ENCODE assay signal across 13 cellular contexts in the genomic region with DNA sequence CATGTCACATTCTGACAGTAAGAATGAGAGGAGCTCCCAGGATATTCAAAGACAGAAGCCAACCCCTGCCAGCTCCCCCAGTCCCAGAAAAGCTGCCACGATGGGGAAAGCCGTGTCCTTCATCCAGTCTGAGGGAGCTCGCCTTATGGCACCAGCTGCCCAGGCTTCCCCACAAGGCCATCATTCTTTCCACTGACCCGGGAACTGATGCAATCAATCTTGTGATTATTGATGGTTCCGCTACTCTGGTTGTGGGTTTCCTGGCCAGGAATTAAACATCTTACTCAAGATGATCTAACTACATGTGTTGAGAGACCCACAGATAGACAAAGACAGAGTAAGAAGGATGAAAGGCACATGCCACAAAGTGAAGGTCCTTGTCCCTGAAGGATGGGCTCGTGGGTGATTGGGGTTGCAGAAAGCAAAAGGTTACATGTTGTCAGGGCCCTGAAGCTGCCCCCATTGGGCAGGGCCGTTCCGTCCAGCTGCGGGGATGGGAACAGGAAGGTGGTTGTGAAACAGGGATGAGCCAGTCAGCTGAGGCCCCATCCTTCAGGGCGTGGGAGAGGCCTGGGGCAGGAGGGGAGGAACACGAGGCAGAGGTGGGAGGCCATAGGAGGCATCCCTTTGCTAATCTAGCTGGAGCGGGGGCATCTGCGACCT.
DNase-seq lines count a peak whose midpoint lies in the region; ATAC-seq, FAIRE-seq and TF ChIP-seq lines count a peak whose summit lies in the region.
"Had no signal": no experiment of that assay in that cellular context is flagged by ENCODE, and none has a peak within 500 bp of the region (broad histone marks: within the 10 kb centered on the region; RNA-seq: fewer than 3 reads in every experiment).

No MANE protein-coding gene starts in this region.

- H3K36me3 ChIP-seq in H1 (ENCODE audit: control insufficient read depth in 2 of 4, insufficient read depth in 4 of 4, low read length in 3 of 4) (no peaks in the 10 kb centered on the region), lung (ENCODE audit: control insufficient read depth in 2 of 2, insufficient read depth in 2 of 2, low read length in 2 of 2) (no peaks in the 10 kb centered on the region), upper lobe of left lung (no peaks in the 10 kb centered on the region), esophagus muscularis mucosa (no peaks in the 10 kb centered on the region)

- no peak overlapping the region for H3K4me2 ChIP-seq in H1 (ENCODE audit: insufficient read depth in 1 of 2, low read depth in 2 of 2, low read length in 2 of 2)

- no peak overlapping the region for H2AK5ac ChIP-seq in H1 (ENCODE audit: low read depth, low read length)

- intact Hi-C loops in esophagus muscularis mucosa (cut with DNase I), result no loop called here

- H3K23ac ChIP-seq in H1 (ENCODE audit: insufficient read length), result no peak overlapping the region

- H3K4me1 ChIP-seq in H1 (replicated peaks in 1 of 4; ENCODE audit: control insufficient read depth in 3 of 4, insufficient read depth in 4 of 4, low read length in 3 of 4) (no peaks in the 10 kb centered on the region; a peak in 1 of 7 replicates), lung (ENCODE audit: control insufficient read depth in 2 of 2, insufficient read depth in 2 of 2, low read length in 2 of 2) (peaks cover 0 to 3% of the 10 kb centered on the region in 2 donors), upper lobe of left lung (peaks cover 3 to 10% (median 5%) of the 10 kb centered on the region in 4 donors), esophagus muscularis mucosa (peaks cover 0 to 11% (median 6%) of the 10 kb centered on the region in 4 donors)

- H3K27ac ChIP-seq in H1 (ENCODE audit: low read depth, low read length) (no peak overlapping the region), lung (ENCODE audit: low read depth in 1 of 2, low read length in 1 of 2) (peak overlapping the region in 1 of 2 donors; percentile 54), upper lobe of left lung (peak overlapping the region in 3 of 4 donors; percentile 43 to 74 (median 51)), esophagus muscularis mucosa (replicated peaks in 1 of 4) (peak overlapping the region in 1 of 4 donors; percentile 2)

- peak overlapping the region; percentile 7; the same call in 1 of the 2 replicates for H2BK20ac ChIP-seq in H1 (ENCODE audit: low read length)

- H3K9me3 ChIP-seq in H1 (ENCODE audit: insufficient read depth in 2 of 2, low read depth in 1 of 2, low read length in 1 of 2) (no peaks in the 10 kb centered on the region), lung (ENCODE audit: control insufficient read depth in 2 of 2, insufficient read depth in 1 of 2, low read length in 1 of 2) (peaks cover 0 to 2% of the 10 kb centered on the region in 2 donors), upper lobe of left lung (no peaks in the 10 kb centered on the region), esophagus muscularis mucosa (no peaks in the 10 kb centered on the region)

- H3K9ac ChIP-seq in H1 (replicated peaks in 1 of 4; ENCODE audit: extremely low read depth in 1 of 4, low read depth in 3 of 4, low read length in 3 of 4), result no peak overlapping the region

- H3K18ac ChIP-seq in H1 (ENCODE audit: extremely low read depth, low read length), result no peak overlapping the region

- TF ChIP-seq EP300 in H1 (IDR thresholded peaks at IDR 0.05; ENCODE audit: borderline replicate concordance in 1 of 2, low read depth in 2 of 2, low read length in 2 of 2) (no peak), upper lobe of left lung (IDR thresholded peaks at IDR 0.05) (peak in 1 of 4 donors; percentile 40), esophagus muscularis mucosa (IDR thresholded peaks at IDR 0.05) (no peak)

- CTCF ChIA-PET in activated CD8-positive, alpha-beta memory T cell treated with anti-CD3 and anti-CD28 coated beads, Interleukin-2, amount 10 ng/mL, durations not matched to agents 7 days and 5 days (lab: Charles Lee), result no interaction called here
- CTCF ChIA-PET in H1 (lab: Charles Lee; ENCODE audit: partially characterized antibody), result interaction anchor here (0.7 to 3.0 kb wide), 8 partner anchors 40 to 296 kb away, joined by 3 to 18 read pairs (median 4); no protein-coding TSS in a partner anchor

- no peak overlapping the region for H3K14ac ChIP-seq in H1 (ENCODE audit: insufficient read length)

- H2BK12ac ChIP-seq in H1 (ENCODE audit: low read depth, low read length), result no peak overlapping the region; the same call in 1 of the 2 replicates

- no peak overlapping the region for H3K4me3 Mint-ChIP-seq in activated CD8-positive, alpha-beta memory T cell treated with anti-CD3 and anti-CD28 coated beads, Interleukin-2, amount 10 ng/mL, durations not matched to agents 7 days and 5 days
- H3K4me3 Mint-ChIP-seq: activated CD4-positive, alpha-beta T cell treated with anti-CD3 and anti-CD28 coated beads for 36 hours; activated naive CD4-positive, alpha-beta T cell treated with anti-CD3 and anti-CD28 coated beads, Interleukin-2, amount 10 ng/mL, durations not matched to agents 7 days and 5 days had no signal

- no peak overlapping the region for H4K91ac ChIP-seq in H1 (replicated peaks; ENCODE audit: insufficient read length, low read length)

- H2BK5ac ChIP-seq in H1 (ENCODE audit: low read depth, low read length), result no peak overlapping the region

- TF ChIP-seq CTCF in H1 (IDR thresholded peaks at IDR 0.05; ENCODE audit: control extremely low read depth in 1 of 3, insufficient read depth in 1 of 3, low read depth in 1 of 3, low read length in 3 of 3) (no peak), lung (IDR thresholded peaks at IDR 0.05; ENCODE audit: control extremely low read depth, extremely low read depth) (no peak), upper lobe of left lung (IDR thresholded peaks at IDR 0.05) (no peak), esophagus muscularis mucosa (IDR thresholded peaks at IDR 0.05) (no peak)

- H3K79me2 ChIP-seq in H1 (ENCODE audit: control insufficient read depth in 1 of 2, insufficient read depth in 2 of 2, low read length in 2 of 2), result no peaks in the 10 kb centered on the region

- no peak overlapping the region for H2AFZ ChIP-seq in H1 (ENCODE audit: low read length)

- no peak overlapping the region for H2BK120ac ChIP-seq in H1 (replicated peaks; ENCODE audit: low read depth, low read length)

- no peak overlapping the region for H4K5ac ChIP-seq in H1 (ENCODE audit: insufficient read length, low read depth, low read length)

- H3K4me3 ChIP-seq in H1 (ENCODE audit: extremely low read depth in 1 of 4, insufficient read depth in 2 of 4, low read depth in 3 of 4, low read length in 4 of 4), result no peak overlapping the region
- no peak overlapping the region for H3K4me3 ChIP-seq in lung
- H3K4me3 ChIP-seq in upper lobe of left lung, result no peak overlapping the region
- H3K4me3 ChIP-seq in esophagus muscularis mucosa, result no peak overlapping the region

- no peak overlapping the region; the same call in 1 of the 2 replicates for H2BK15ac ChIP-seq in H1 (ENCODE audit: low read length)

- H4K20me1 ChIP-seq in H1 (replicated peaks in 1 of 2; ENCODE audit: control insufficient read depth in 1 of 2, insufficient read depth in 2 of 2, low read length in 2 of 2), result no peaks in the 10 kb centered on the region

- no peaks in the 10 kb centered on the region for H3K9me3 Mint-ChIP-seq in activated CD8-positive, alpha-beta memory T cell treated with anti-CD3 and anti-CD28 coated beads, Interleukin-2, amount 10 ng/mL, durations not matched to agents 7 days and 5 days (ENCODE audit: low read depth)
- H3K9me3 Mint-ChIP-seq: activated naive CD4-positive, alpha-beta T cell treated with anti-CD3 and anti-CD28 coated beads, Interleukin-2, amount 10 ng/mL, durations not matched to agents 7 days and 5 days had no signal

- H3K4ac ChIP-seq in H1 (replicated peaks; ENCODE audit: insufficient read length, low read depth, low read length), result no peak overlapping the region

- TF ChIP-seq POLR2A in H1 (IDR thresholded peaks at IDR 0.05; ENCODE audit: control extremely low read depth in 1 of 2, low read depth in 2 of 2, low read length in 2 of 2) (no peak), upper lobe of left lung (IDR thresholded peaks at IDR 0.05) (peak in 1 of 4 donors; percentile 17), esophagus muscularis mucosa (IDR thresholded peaks at IDR 0.05; ENCODE audit: low read depth) (no peak)

- FAIRE-seq in H1 (lab: Jason Lieb, UNC), result no peak
- FAIRE-seq: A204.1 had no signal

- peaks cover 13% of the 10 kb centered on the region for H3K4me1 Mint-ChIP-seq in activated CD8-positive, alpha-beta memory T cell treated with anti-CD3 and anti-CD28 coated beads, Interleukin-2, amount 10 ng/mL, durations not matched to agents 7 days and 5 days
- H3K4me1 Mint-ChIP-seq: activated CD4-positive, alpha-beta T cell treated with anti-CD3 and anti-CD28 coated beads for 36 hours; activated naive CD4-positive, alpha-beta T cell treated with anti-CD3 and anti-CD28 coated beads, Interleukin-2, amount 10 ng/mL, durations not matched to agents 7 days and 5 days had no signal

- ATAC-seq in activated CD8-positive, alpha-beta memory T cell treated with anti-CD3 and anti-CD28 coated beads, Interleukin-2, amount 10 ng/mL, durations not matched to agents 7 days and 5 days, result no peak
- ATAC-seq in lung (ENCODE audit: insufficient read depth, low FRiP score) (peak; percentile 43), upper lobe of left lung (ENCODE audit: low FRiP score in 2 of 2) (peak in 1 of 2 donors; percentile 83), HG03159 (IDR thresholded peaks at IDR 0.05; ENCODE audit: unreplicated experiment) (no peak)
- ATAC-seq: activated CD4-positive, alpha-beta T cell treated with anti-CD3 and anti-CD28 coated beads for 36 hours had no signal

- 90% methylated on average over 13 of the region's 13 CpGs; no CpG with 5 or more reads in 1 of the 2 experiments for WGBS in H1 (ENCODE audit: extremely low coverage in 1 of 2, insufficient coverage in 1 of 2, insufficient read length in 1 of 2, insufficient replicate concordance in 2 of 2, low coverage in 1 of 2, low lambda C conversion rate in 2 of 2, missing lambda C conversion rate in 1 of 2), 2 experiments
- 36 to 60% methylated on average over 12 to 13 of the region's 13 CpGs for WGBS in lung, 2 donors
- WGBS in upper lobe of left lung, 2 donors, result 67 to 72% methylated on average over 10 to 13 of the region's 13 CpGs
- 71% methylated on average over 13 of the region's 13 CpGs for WGBS in esophagus muscularis mucosa

- no peaks in the 10 kb centered on the region for H3K79me1 ChIP-seq in H1 (ENCODE audit: low read depth, low read length)

- TF ChIP-seq RAD21 in H1 (IDR thresholded peaks at IDR 0.05 in 1 of 2, conservative IDR thresholded peaks at IDR 0.05 in 1 of 2; ENCODE audit: low read depth in 2 of 2, low read length in 2 of 2), result no peak

- no peak overlapping the region for H3K56ac ChIP-seq in H1 (replicated peaks; ENCODE audit: insufficient read length, low read depth, low read length)

- no peak overlapping the region for H3K27ac Mint-ChIP-seq in activated CD8-positive, alpha-beta memory T cell treated with anti-CD3 and anti-CD28 coated beads, Interleukin-2, amount 10 ng/mL, durations not matched to agents 7 days and 5 days
- H3K27ac Mint-ChIP-seq: activated CD4-positive, alpha-beta T cell treated with anti-CD3 and anti-CD28 coated beads for 36 hours; activated naive CD4-positive, alpha-beta T cell treated with anti-CD3 and anti-CD28 coated beads, Interleukin-2, amount 10 ng/mL, durations not matched to agents 7 days and 5 days had no signal

- no peaks in the 10 kb centered on the region for H3K23me2 ChIP-seq in H1 (ENCODE audit: low read depth, low read length)

- no peaks in the 10 kb centered on the region for H3K27me3 Mint-ChIP-seq in activated CD8-positive, alpha-beta memory T cell treated with anti-CD3 and anti-CD28 coated beads, Interleukin-2, amount 10 ng/mL, durations not matched to agents 7 days and 5 days
- H3K27me3 Mint-ChIP-seq: activated CD4-positive, alpha-beta T cell treated with anti-CD3 and anti-CD28 coated beads for 36 hours; activated naive CD4-positive, alpha-beta T cell treated with anti-CD3 and anti-CD28 coated beads, Interleukin-2, amount 10 ng/mL, durations not matched to agents 7 days and 5 days had no signal

- DNase-seq in activated CD8-positive, alpha-beta memory T cell treated with anti-CD3 and anti-CD28 coated beads for 24 hours, result peak; percentile 47
- no peak for DNase-seq in activated CD8-positive, alpha-beta memory T cell treated with anti-CD3 and anti-CD28 coated beads, Interleukin-2, amount 10 ng/mL, durations not matched to agents 7 days and 5 days
- DNase-seq in H1 (ENCODE audit: low read depth in 1 of 2, low spot score in 2 of 2) (no peak), lung (ENCODE audit: low spot score) (peak; percentile 38), upper lobe of left lung (peak in 1 of 2 donors; percentile 66), NAMALWA (ENCODE audit: low spot score) (no peak), esophagus muscularis mucosa (ENCODE audit: extremely low spot score) (no peak)
- DNase-seq: activated CD4-positive, alpha-beta T cell treated with anti-CD3 and anti-CD28 coated beads for 36 hours; activated naive CD4-positive, alpha-beta T cell treated with anti-CD3 and anti-CD28 coated beads, Interleukin-2, amount 10 ng/mL, durations not matched to agents 7 days and 5 days; DMS153; NCI-H524 had no signal

- POLR2A ChIA-PET in H1 (lab: Charles Lee; ENCODE audit: partially characterized antibody), result no interaction called here

- no peak overlapping the region for H4K8ac ChIP-seq in H1 (ENCODE audit: extremely low read depth, insufficient read depth, low read length)

- H3K27me3 ChIP-seq in H1 (replicated peaks in 1 of 4; ENCODE audit: control insufficient read depth in 3 of 4, extremely low read depth in 1 of 4, insufficient read depth in 3 of 4, low read length in 3 of 4) (no peaks in the 10 kb centered on the region; a peak in 1 of 7 replicates), lung (ENCODE audit: control insufficient read depth, insufficient read depth) (no peaks in the 10 kb centered on the region), upper lobe of left lung (no peaks in the 10 kb centered on the region), esophagus muscularis mucosa (no peaks in the 10 kb centered on the region)

- no peaks in the 10 kb centered on the region for H3K36me3 Mint-ChIP-seq in activated CD8-positive, alpha-beta memory T cell treated with anti-CD3 and anti-CD28 coated beads, Interleukin-2, amount 10 ng/mL, durations not matched to agents 7 days and 5 days
- H3K36me3 Mint-ChIP-seq: activated naive CD4-positive, alpha-beta T cell treated with anti-CD3 and anti-CD28 coated beads, Interleukin-2, amount 10 ng/mL, durations not matched to agents 7 days and 5 days had no signal

Comparison
In these comparisons a context has a peak if more than half of its experiments do, and no peak if none do; other contexts are left out.
1. DNase-seq: peak in activated CD8-positive, alpha-beta memory T cell treated with anti-CD3 and anti-CD28 coated beads for 24 hours (single experiment) and lung (single experiment); none in activated CD8-positive, alpha-beta memory T cell treated with anti-CD3 and anti-CD28 coated beads, Interleukin-2, amount 10 ng/mL, durations not matched to agents 7 days and 5 days (single experiment), H1 (0 of 2), NAMALWA (single experiment) and esophagus muscularis mucosa (single experiment).